Comparison of ENCODE assay signal across 9 cellular contexts in the genomic region with DNA sequence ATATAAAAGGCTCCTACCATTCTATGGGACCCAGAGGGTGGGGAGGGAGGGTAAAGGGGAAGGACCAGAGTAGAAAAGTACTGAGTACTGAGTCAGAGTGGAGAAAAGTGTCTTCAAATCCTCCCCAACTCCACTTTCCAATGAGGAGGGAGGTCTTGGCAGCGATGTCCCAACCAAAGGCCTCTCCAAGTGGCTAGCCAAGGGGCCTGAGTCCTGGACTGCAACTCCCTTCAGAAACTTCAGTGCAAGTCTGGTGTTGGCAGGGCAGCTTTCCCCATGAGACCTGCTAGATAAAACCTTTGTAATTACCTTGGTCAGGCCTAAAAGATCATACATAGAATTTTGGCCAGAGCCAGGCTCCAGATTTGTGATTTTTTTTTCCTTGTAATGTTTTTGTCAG.
"Had no signal": no experiment of that assay in that cellular context is flagged by ENCODE, and none has a peak within 500 bp of the region (broad histone marks: within the 10 kb centered on the region; RNA-seq: fewer than 3 reads in every experiment).

No MANE protein-coding gene starts in this region.

- H3K9me3 ChIP-seq: HAP-1 had no signal

- DNase-seq: GM23248, GOT3, H7, H9, HCEC 1CT, HFFc6 had no signal

- H3K27ac ChIP-seq: GM23248 had no signal

- H3K36me3 ChIP-seq: HAP-1 had no signal

- H3K4me1 ChIP-seq: HAP-1 had no signal

- H3K4me3 ChIP-seq: GM23248, GM23338, HAP-1 had no signal

- ATAC-seq: GM23338, HCT116 had no signal
